1 cellular context compared by ENCODE assay signal in the genomic region with DNA sequence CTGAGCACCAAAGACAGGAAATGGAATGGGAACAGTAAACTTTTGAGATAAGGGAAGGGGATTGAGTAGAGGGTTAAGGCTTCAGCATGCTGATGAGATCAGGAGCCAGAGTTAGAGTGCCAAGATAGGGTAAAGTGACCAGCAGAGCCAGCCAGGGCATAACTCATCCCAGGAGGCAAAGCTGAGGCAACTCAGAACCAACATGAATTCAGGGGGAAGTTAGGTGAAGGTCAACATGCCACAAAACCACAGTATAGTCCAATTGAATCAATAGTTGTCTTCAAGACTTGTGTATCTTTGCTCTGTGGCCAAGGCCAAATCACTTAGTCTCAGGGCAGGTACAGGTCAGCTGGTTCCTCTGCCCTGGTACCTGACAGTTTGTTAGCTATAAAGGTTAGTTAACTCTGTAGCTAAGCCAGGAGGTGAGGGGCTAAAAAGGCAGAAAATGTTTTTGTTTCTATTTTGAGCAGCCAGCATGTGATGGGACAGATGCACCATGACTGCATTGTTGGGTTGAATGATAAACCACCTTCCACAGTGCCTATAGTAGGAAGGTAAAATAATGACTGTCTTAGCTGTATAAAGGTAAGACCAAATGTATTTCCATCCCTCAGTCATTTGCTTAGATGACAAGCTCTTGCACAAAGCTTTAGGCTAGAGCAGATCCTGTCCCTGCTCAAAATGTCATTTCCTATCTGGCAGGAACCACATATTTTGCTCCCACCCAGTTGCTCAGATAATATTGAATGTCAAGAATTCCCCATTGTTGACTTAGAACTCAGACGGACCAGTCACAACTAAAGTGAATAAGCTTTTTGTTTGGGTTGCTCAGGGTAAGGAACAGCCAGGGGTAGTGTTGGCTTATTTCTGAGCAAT.
TF ChIP-seq lines count a peak whose summit lies in the region.

No MANE protein-coding gene starts in this region.

TF ChIP-seq in HepG2, 621 proteins besides CTCF, POLR2A, EP300 and RAD21 (continued from another document and continues in another):
- TF ChIP-seq, protein P1, sequence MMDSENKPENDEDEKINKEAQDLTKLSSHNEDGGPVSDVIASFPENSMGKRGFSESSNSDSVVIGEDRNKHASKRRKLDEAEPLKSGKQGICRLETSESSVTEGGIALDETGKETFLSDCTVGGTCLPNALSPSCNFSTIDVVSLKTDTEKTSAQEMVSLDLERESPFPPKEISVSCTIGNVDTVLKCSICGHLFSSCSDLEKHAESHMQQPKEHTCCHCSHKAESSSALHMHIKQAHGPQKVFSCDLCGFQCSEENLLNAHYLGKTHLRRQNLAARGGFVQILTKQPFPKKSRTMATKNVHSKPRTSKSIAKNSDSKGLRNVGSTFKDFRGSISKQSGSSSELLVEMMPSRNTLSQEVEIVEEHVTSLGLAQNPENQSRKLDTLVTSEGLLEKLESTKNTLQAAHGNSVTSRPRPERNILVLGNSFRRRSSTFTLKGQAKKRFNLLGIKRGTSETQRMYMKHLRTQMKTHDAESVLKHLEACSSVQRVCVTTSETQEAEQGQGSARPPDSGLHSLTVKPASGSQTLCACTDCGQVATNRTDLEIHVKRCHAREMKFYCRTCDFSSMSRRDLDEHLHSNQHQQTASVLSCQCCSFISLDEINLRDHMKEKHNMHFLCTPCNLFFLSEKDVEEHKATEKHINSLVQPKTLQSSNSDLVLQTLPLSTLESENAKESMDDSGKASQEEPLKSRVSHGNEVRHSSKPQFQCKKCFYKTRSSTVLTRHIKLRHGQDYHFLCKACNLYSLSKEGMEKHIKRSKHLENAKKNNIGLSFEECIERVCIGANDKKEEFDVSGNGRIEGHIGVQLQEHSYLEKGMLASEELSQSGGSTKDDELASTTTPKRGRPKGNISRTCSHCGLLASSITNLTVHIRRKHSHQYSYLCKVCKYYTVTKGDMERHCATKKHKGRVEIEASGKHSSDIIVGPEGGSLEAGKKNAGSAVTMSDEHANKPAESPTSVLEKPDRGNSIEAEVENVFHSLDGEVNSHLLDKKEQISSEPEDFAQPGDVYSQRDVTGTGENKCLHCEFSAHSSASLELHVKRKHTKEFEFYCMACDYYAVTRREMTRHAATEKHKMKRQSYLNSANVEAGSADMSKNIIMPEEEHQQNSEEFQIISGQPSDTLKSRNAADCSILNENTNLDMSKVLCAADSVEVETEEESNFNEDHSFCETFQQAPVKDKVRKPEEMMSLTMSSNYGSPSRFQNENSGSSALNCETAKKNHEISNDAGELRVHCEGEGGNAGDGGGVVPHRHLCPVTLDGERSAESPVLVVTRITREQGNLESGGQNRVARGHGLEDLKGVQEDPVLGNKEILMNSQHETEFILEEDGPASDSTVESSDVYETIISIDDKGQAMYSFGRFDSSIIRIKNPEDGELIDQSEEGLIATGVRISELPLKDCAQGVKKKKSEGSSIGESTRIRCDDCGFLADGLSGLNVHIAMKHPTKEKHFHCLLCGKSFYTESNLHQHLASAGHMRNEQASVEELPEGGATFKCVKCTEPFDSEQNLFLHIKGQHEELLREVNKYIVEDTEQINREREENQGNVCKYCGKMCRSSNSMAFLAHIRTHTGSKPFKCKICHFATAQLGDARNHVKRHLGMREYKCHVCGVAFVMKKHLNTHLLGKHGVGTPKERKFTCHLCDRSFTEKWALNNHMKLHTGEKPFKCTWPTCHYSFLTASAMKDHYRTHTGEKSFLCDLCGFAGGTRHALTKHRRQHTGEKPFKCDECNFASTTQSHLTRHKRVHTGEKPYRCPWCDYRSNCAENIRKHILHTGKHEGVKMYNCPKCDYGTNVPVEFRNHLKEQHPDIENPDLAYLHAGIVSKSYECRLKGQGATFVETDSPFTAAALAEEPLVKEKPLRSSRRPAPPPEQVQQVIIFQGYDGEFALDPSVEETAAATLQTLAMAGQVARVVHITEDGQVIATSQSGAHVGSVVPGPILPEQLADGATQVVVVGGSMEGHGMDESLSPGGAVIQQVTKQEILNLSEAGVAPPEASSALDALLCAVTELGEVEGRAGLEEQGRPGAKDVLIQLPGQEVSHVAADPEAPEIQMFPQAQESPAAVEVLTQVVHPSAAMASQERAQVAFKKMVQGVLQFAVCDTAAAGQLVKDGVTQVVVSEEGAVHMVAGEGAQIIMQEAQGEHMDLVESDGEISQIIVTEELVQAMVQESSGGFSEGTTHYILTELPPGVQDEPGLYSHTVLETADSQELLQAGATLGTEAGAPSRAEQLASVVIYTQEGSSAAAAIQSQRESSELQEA (CRISPR knock-in tag; IDR thresholded peaks at IDR 0.05; ENCODE audit: not compliant biosample characterization): no peak
- TF ChIP-seq ZFP36L2 (CRISPR knock-in tag; IDR thresholded peaks at IDR 0.05): no peak
- TF ChIP-seq ZNF746 (CRISPR knock-in tag; IDR thresholded peaks at IDR 0.05): peak; percentile 65; the same call in 1 of the 2 replicates
- peak; percentile 89 for TF ChIP-seq ZNF264 (CRISPR knock-in tag; IDR thresholded peaks at IDR 0.05)
- peak; percentile 90 for TF ChIP-seq HDAC2 (CRISPR knock-in tag; IDR thresholded peaks at IDR 0.05)
- TF ChIP-seq PRDM15 (CRISPR knock-in tag; IDR thresholded peaks at IDR 0.05): no peak
- TF ChIP-seq ARID5B (CRISPR knock-in tag; IDR thresholded peaks at IDR 0.05): peak; percentile 97
- TF ChIP-seq, protein P2, sequence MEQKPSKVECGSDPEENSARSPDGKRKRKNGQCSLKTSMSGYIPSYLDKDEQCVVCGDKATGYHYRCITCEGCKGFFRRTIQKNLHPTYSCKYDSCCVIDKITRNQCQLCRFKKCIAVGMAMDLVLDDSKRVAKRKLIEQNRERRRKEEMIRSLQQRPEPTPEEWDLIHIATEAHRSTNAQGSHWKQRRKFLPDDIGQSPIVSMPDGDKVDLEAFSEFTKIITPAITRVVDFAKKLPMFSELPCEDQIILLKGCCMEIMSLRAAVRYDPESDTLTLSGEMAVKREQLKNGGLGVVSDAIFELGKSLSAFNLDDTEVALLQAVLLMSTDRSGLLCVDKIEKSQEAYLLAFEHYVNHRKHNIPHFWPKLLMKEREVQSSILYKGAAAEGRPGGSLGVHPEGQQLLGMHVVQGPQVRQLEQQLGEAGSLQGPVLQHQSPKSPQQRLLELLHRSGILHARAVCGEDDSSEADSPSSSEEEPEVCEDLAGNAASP (CRISPR knock-in tag; IDR thresholded peaks at IDR 0.05; ENCODE audit: borderline replicate concordance): peak; percentile 100
- 0 out of 2 replicates have a peak, but pooled peaks have one; percentile 42 for TF ChIP-seq ZSCAN5A (CRISPR knock-in tag; IDR thresholded peaks at IDR 0.05; ENCODE audit: borderline replicate concordance)
- peak; percentile 26; the same call in 1 of the 2 replicates for TF ChIP-seq ZNF556 (CRISPR knock-in tag; IDR thresholded peaks at IDR 0.05; ENCODE audit: borderline replicate concordance)
- no peak for TF ChIP-seq ZSCAN29 (CRISPR knock-in tag; conservative IDR thresholded peaks at IDR 0.05)
- TF ChIP-seq CHD2 (IDR thresholded peaks at IDR 0.05; ENCODE audit: low read depth, low read length): no peak
- TF ChIP-seq, protein P3, sequence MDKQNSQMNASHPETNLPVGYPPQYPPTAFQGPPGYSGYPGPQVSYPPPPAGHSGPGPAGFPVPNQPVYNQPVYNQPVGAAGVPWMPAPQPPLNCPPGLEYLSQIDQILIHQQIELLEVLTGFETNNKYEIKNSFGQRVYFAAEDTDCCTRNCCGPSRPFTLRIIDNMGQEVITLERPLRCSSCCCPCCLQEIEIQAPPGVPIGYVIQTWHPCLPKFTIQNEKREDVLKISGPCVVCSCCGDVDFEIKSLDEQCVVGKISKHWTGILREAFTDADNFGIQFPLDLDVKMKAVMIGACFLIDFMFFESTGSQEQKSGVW (CRISPR knock-in tag; IDR thresholded peaks at IDR 0.05; ENCODE audit: borderline replicate concordance): no peak
- peak; percentile 100 for TF ChIP-seq CBFB (CRISPR knock-in tag; IDR thresholded peaks at IDR 0.05)
- peak; percentile 91 for TF ChIP-seq ZNF331 (CRISPR knock-in tag; IDR thresholded peaks at IDR 0.05)
- 0 out of 2 replicates have a peak, but pooled peaks have one; percentile 23 for TF ChIP-seq KMT2A (CRISPR knock-in tag; IDR thresholded peaks at IDR 0.05)
- 0 out of 2 replicates have a peak, but pooled peaks have one; percentile 36 for TF ChIP-seq NAIF1 (CRISPR knock-in tag; IDR thresholded peaks at IDR 0.05; ENCODE audit: borderline replicate concordance)
- TF ChIP-seq ZNF773 (CRISPR knock-in tag; IDR thresholded peaks at IDR 0.05; ENCODE audit: borderline replicate concordance): no peak
